11 cellular contexts compared by ENCODE assay signal in the genomic region with DNA sequence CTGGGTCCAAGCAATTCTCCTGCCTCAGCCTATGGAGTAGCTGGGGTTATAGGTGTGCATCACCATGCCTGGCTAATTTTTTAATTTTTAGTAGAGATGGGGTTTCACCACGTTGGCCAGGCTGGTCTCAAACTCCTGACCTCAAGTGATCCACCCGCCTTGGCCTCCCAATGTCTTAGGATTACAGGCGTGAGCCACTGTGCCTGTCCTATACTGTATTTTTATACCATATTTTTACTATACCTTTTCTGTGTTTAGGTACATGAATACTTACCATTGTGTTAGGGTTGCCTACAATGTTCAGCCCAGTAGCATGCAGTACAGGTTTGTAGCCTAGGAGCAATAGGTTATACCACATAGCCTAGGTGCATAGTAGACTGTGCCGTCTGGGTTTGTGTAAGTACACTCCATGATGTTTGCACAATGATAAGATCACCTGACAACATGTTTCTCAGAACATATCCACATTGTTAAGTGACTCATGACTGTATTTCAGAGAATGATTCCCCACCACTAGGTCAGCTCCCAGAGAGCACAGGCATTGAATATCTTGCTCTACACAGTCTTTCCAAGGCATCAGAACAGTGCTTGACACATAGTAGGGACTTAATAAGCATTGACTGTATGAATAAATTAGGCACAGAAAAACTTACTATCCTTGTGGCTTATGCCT. TPM values are rescaled to one million over a fixed set of nuclear protein-coding genes. Genes with fewer than 3 reads are reported as not detected.
DNase-seq lines count a peak whose midpoint lies in the region; ATAC-seq, FAIRE-seq and TF ChIP-seq lines count a peak whose summit lies in the region.
"Had no signal": no experiment of that assay in that cellular context is flagged by ENCODE, and none has a peak within 500 bp of the region (broad histone marks: within the 10 kb centered on the region; RNA-seq: fewer than 3 reads in every experiment).

No MANE protein-coding gene starts in this region.

- H3K4me1 ChIP-seq in endothelial cell of umbilical vein (ENCODE audit: control insufficient read depth, extremely low read depth, insufficient read depth, low read length) (peaks cover 12% of the 10 kb centered on the region), prostate gland (replicated peaks) (peaks cover 9% of the 10 kb centered on the region)

- CTCF ChIA-PET in endothelial cell of umbilical vein (lab: Charles Lee) = interaction anchor here (1.0 to 23.4 kb wide), 3 partner anchors 18 to 80 kb away, joined by 3 to 898 read pairs (median 3); no protein-coding TSS in a partner anchor

- no TSS peak for BruUV-seq in endothelial cell of umbilical vein (replicated peaks; lab: Mats Ljungman, UMichigan)

- no peaks in the 10 kb centered on the region for H3K27me3 ChIP-seq in endothelial cell of umbilical vein (ENCODE audit: control insufficient read depth in 2 of 2, insufficient read depth in 2 of 2, low read length in 2 of 2)
- no peaks in the 10 kb centered on the region for H3K27me3 ChIP-seq in prostate gland (replicated peaks; ENCODE audit: insufficient read depth)
- H3K27me3 ChIP-seq: SJCRH30 had no signal

- H3K9me3 ChIP-seq in endothelial cell of umbilical vein (replicated peaks; ENCODE audit: control insufficient read depth, insufficient read depth, low read length) (peaks cover 4% of the 10 kb centered on the region), prostate gland (no peaks in the 10 kb centered on the region)

- no peaks in the 10 kb centered on the region for H3K79me2 ChIP-seq in endothelial cell of umbilical vein (ENCODE audit: control insufficient read depth, insufficient read depth, low read length)

- no peaks in the 10 kb centered on the region for H4K20me1 ChIP-seq in endothelial cell of umbilical vein (replicated peaks; ENCODE audit: control insufficient read depth, extremely low read depth, insufficient read depth, low read length)

- dilution Hi-C loops in endothelial cell of umbilical vein (cut with MboI; ENCODE audit: extremely low pct_ligation_motif_present, low sequenced_read_pairs) = no loop called here

- ATAC-seq in HG02623 (IDR thresholded peaks at IDR 0.05; ENCODE audit: unreplicated experiment) = no peak
- no peak for ATAC-seq in HG03135 (IDR thresholded peaks at IDR 0.05; ENCODE audit: unreplicated experiment)

- DNase-seq in H54 (ENCODE audit: insufficient read length, low spot score) = peak; percentile 57
- peak; percentile 77 for DNase-seq in NCI-H510A treated with DMSO at 0.1 percent for 48 hours (lab: John Stamatoyannopoulos, UW)
- peak; percentile 75 for DNase-seq in endothelial cell of umbilical vein (ENCODE audit: low read depth, low spot score)
- DNase-seq in prostate gland (ENCODE audit: low spot score) = peak; percentile 61
- no peak for DNase-seq in NCI-H2227 treated with DMSO at 0.1 percent for 48 hours (lab: John Stamatoyannopoulos, UW)
- DNase-seq: activated T-cell treated with anti-CD3 and anti-CD28 coated beads, Interleukin-2, amount 50 U/mL, for 1 hour; SJCRH30 had no signal

- no peaks in the 10 kb centered on the region for H3K36me3 ChIP-seq in endothelial cell of umbilical vein (ENCODE audit: control insufficient read depth in 2 of 2, extremely low read depth in 1 of 2, insufficient read depth in 2 of 2, low read length in 2 of 2)
- no peaks in the 10 kb centered on the region for H3K36me3 ChIP-seq in prostate gland
- H3K36me3 ChIP-seq: SJCRH30 had no signal

- no peak for TF ChIP-seq POLR2A in H54 (IDR thresholded peaks at IDR 0.05; ENCODE audit: low read depth, low read length)
- no peak for TF ChIP-seq POLR2A in endothelial cell of umbilical vein (IDR thresholded peaks at IDR 0.05; ENCODE audit: low read depth, low read length)
- no peak for TF ChIP-seq POLR2A in prostate gland (IDR thresholded peaks at IDR 0.05)

- POLR2A ChIA-PET in endothelial cell of umbilical vein (lab: Charles Lee) = interaction anchor here (0.6 kb wide), 1 partner anchor 108 kb away, joined by 4 read pairs; no protein-coding TSS in a partner anchor

- no peak overlapping the region for H3K4me3 ChIP-seq in endothelial cell of umbilical vein (replicated peaks in 1 of 3; ENCODE audit: insufficient read depth in 1 of 3, low read depth in 1 of 3, low read length in 3 of 3)
- H3K4me3 ChIP-seq in prostate gland = no peak overlapping the region
- H3K4me3 ChIP-seq: SJCRH30 had no signal

- no peak overlapping the region for H3K9ac ChIP-seq in endothelial cell of umbilical vein (replicated peaks; ENCODE audit: extremely low read depth, insufficient read depth, low read length)

- intact Hi-C loops in endothelial cell of umbilical vein (cut with micrococcal nuclease) (no loop called here), prostate gland (cut with DNase I) (no loop called here)

- no peak for FAIRE-seq in H54 (lab: Jason Lieb, UNC)
- FAIRE-seq in endothelial cell of umbilical vein (lab: Jason Lieb, UNC) = peak; percentile 81
- FAIRE-seq: endometrium, GM12892 had no signal

- H3K4me2 ChIP-seq in endothelial cell of umbilical vein (ENCODE audit: insufficient read depth, low read length) = no peak overlapping the region

- WGBS in prostate gland = 63% methylated on average over 4 of the region's 4 CpGs

- no peak overlapping the region for H2AFZ ChIP-seq in endothelial cell of umbilical vein (ENCODE audit: low read depth, low read length)

- no peaks in the 10 kb centered on the region for H3K9me1 ChIP-seq in endothelial cell of umbilical vein (replicated peaks; ENCODE audit: control insufficient read depth, extremely low read depth, insufficient read depth, low read length)

- TF ChIP-seq CTCF in endothelial cell of umbilical vein (IDR thresholded peaks at IDR 0.05; ENCODE audit: extremely low read depth in 1 of 2, insufficient read depth in 1 of 2, low read depth in 1 of 2, low read length in 2 of 2) (no peak), prostate gland (IDR thresholded peaks at IDR 0.05) (peak in 2 of 4 experiments; percentile 30 to 33)

- H3K27ac ChIP-seq in endothelial cell of umbilical vein (ENCODE audit: insufficient read depth, low read depth, low read length) (peak overlapping the region; percentile 32), prostate gland (peak overlapping the region; percentile 26 to 44)
- H3K27ac ChIP-seq: SJCRH30 had no signal

TF ChIP-seq in endothelial cell of umbilical vein, 7 proteins besides CTCF, POLR2A, EP300 and RAD21:
- TF ChIP-seq GATA2 (IDR thresholded peaks at IDR 0.05; ENCODE audit: insufficient read depth, insufficient read length, low read depth, low read length) = peak; percentile 80
- TF ChIP-seq POLR2AphosphoS5 (IDR thresholded peaks at IDR 0.05; ENCODE audit: insufficient read depth, low read depth, low read length) = no peak
- no peak for TF ChIP-seq EZH2 (IDR thresholded peaks at IDR 0.05; ENCODE audit: borderline replicate concordance, low read depth, low read length, severe bottlenecking)
- TF ChIP-seq FOS (IDR thresholded peaks at IDR 0.05; ENCODE audit: borderline replicate concordance, insufficient read depth, low read length) = peak; percentile 42
- TF ChIP-seq, protein P1, sequence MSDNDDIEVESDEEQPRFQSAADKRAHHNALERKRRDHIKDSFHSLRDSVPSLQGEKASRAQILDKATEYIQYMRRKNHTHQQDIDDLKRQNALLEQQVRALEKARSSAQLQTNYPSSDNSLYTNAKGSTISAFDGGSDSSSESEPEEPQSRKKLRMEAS (IDR thresholded peaks at IDR 0.05; ENCODE audit: insufficient read depth, insufficient read length) = no peak
- TF ChIP-seq JUN (IDR thresholded peaks at IDR 0.05; ENCODE audit: borderline replicate concordance, insufficient read depth, insufficient read length, low read depth) = peak; percentile 57
- no peak for TF ChIP-seq MYC (IDR thresholded peaks at IDR 0.05; ENCODE audit: low read depth, low read length)
TF ChIP-seq in endothelial cell of umbilical vein: peak in this region for 3.

RNA-seq across cellular contexts. Expression of gene CITED4, which starts 6.0 kb away (rescaled TPM):
- total RNA-seq in endothelial cell of umbilical vein (10.9 and 11.3 TPM in 2 replicates), prostate gland (100 to 1,000 TPM in 1 of 2 donors, 10 to 100 TPM in 1; 72.3 to 138 TPM)
- 3.8 and 4.7 TPM in 2 replicates for polyA plus RNA-seq in endothelial cell of umbilical vein
- polyA plus RNA-seq in endothelial cell of umbilical vein (2011; cell fraction: cytosol; rRNA removed) = 2.3 and 4.4 TPM in 2 replicates
- 0.79 and 1.5 TPM in 2 replicates for polyA plus RNA-seq in endothelial cell of umbilical vein (2011; cell fraction: nucleus; rRNA removed)
- polyA plus RNA-seq in endothelial cell of umbilical vein (2012) = 3.3 and 5.7 TPM in 2 replicates
- 0.34 and 0.90 TPM in 2 replicates for polyA minus RNA-seq in endothelial cell of umbilical vein
- 12.4 TPM for polyA minus RNA-seq in endothelial cell of umbilical vein (2011; cell fraction: cytosol; rRNA and poly(A)+ RNA removed)
- polyA minus RNA-seq in endothelial cell of umbilical vein (2011; cell fraction: nucleus; rRNA and poly(A)+ RNA removed) = 0.87 and 3.6 TPM in 2 replicates
- total RNA-seq: SJCRH30 had no signal
